Comparison of ENCODE assay signal across 15 cellular contexts in genomic region chr12:7337790-7338189, GRCh38. TPM values are rescaled to one million over a fixed set of nuclear protein-coding genes. Genes with fewer than 3 reads are reported as not detected.
"Had no signal": no experiment of that assay in that cellular context is flagged by ENCODE, and none has a peak within 500 bp of the region (broad histone marks: within the 10 kb centered on the region; RNA-seq: fewer than 3 reads in every experiment).

No MANE protein-coding gene starts in this region.

RNA-seq across cellular contexts. Expression of gene ACSM4, which starts 33.9 kb away (rescaled TPM):
- total RNA-seq: stomach, subcutaneous adipose tissue, suprapubic skin, temporal lobe, thoracic aorta, thyroid gland, tibial nerve, transverse colon, upper lobe of left lung, upper lobe of right lung, ureter, urinary bladder, uterus, vagina had no signal
- polyA plus RNA-seq: stomach, thymus, urinary bladder had no signal
